Comparison of ENCODE assay signal across 1 cellular context in the genomic region with DNA sequence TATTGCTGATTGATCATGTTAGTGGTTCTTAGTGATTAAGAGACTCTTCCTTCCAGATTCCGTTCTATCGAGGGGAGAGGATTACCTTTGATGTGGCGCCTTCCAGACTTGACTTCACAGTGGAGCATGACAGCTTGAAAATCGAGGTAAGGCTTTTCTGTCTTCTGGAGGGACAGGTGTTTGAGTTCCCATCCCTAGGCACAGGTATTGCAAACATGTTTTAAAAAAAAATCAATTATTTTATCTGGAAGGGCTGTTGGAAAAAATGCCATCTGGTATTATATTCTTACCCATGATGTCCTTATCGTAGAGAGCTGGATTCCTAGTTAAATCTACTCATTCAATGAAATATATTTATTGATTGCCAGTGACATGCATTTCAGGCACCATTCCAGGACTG. TPM values are rescaled to one million over a fixed set of nuclear protein-coding genes. Genes with fewer than 3 reads are reported as not detected.
"Had no signal": no experiment of that assay in that cellular context is flagged by ENCODE, and none has a peak within 500 bp of the region (broad histone marks: within the 10 kb centered on the region; RNA-seq: fewer than 3 reads in every experiment).

No MANE protein-coding gene starts in this region.

RNA-seq across cellular contexts. Expression of a gene that starts 29.1 kb away (rescaled TPM):
- total RNA-seq: MCF 10A had no signal
